ENCODE assay signal across 20 cellular contexts in genomic region chr12:59891180-59891579, GRCh38.
"Had no signal": no experiment of that assay in that cellular context is flagged by ENCODE, and none has a peak within 500 bp of the region (broad histone marks: within the 10 kb centered on the region; RNA-seq: fewer than 3 reads in every experiment).

No MANE protein-coding gene starts in this region.

- H3K4me2 ChIP-seq: neural progenitor cell had no signal

- DNase-seq: activated CD4-positive, alpha-beta memory T cell treated with anti-CD3 and anti-CD28 coated beads for 36 hours; activated CD4-positive, alpha-beta T cell treated with anti-CD3 and anti-CD28 coated beads for 48 hours; activated naive CD4-positive, alpha-beta T cell treated with anti-CD3 and anti-CD28 coated beads for 36 hours; activated naive CD8-positive, alpha-beta T cell treated with anti-CD3 and anti-CD28 coated beads, Interleukin-2, amount 10 ng/mL, durations not matched to agents 7 days and 5 days; activated T-cell treated with anti-CD3 and anti-CD28 coated beads, Interleukin-2, amount 50 U/mL, for 48 hours; amygdala; effector CD4-positive, alpha-beta T cell; head of caudate nucleus; hypothalamus; left ventricle myocardium inferior; mammary epithelial cell; naive thymus-derived CD8-positive, alpha-beta T cell; posterior cingulate gyrus; sigmoid colon; stimulated activated CD4-positive, alpha-beta T cell treated with anti-CD3 and anti-CD28 coated beads, Interleukin-4, amount 100 ng/mL, for 4 hours; stimulated activated naive CD8-positive, alpha-beta T cell treated with anti-CD3 and anti-CD28 coated beads, Interleukin-15, amount 100 ng/mL, for 72 hours had no signal

- H3K27ac ChIP-seq: gastroesophageal sphincter, left ventricle myocardium inferior, neural progenitor cell, sigmoid colon, tibial nerve had no signal

- H3K4me1 Mint-ChIP-seq: activated naive CD8-positive, alpha-beta T cell treated with anti-CD3 and anti-CD28 coated beads, Interleukin-2, amount 10 ng/mL, durations not matched to agents 7 days and 5 days; mesothelial cell of epicardium; naive thymus-derived CD8-positive, alpha-beta T cell; neural progenitor cell; stimulated activated naive CD8-positive, alpha-beta T cell treated with anti-CD3 and anti-CD28 coated beads, Interleukin-15, amount 100 ng/mL, for 72 hours had no signal

- H3K27me3 ChIP-seq: gastroesophageal sphincter, neural progenitor cell, sigmoid colon, tibial nerve had no signal

- H3K9ac ChIP-seq: neural progenitor cell had no signal

- H3K27ac Mint-ChIP-seq: activated CD4-positive, alpha-beta memory T cell treated with anti-CD3 and anti-CD28 coated beads for 36 hours; activated naive CD4-positive, alpha-beta T cell treated with anti-CD3 and anti-CD28 coated beads for 36 hours; activated naive CD8-positive, alpha-beta T cell treated with anti-CD3 and anti-CD28 coated beads, Interleukin-2, amount 10 ng/mL, durations not matched to agents 7 days and 5 days; mesothelial cell of epicardium; neural progenitor cell; stimulated activated naive CD8-positive, alpha-beta T cell treated with anti-CD3 and anti-CD28 coated beads, Interleukin-15, amount 100 ng/mL, for 72 hours had no signal

- H3K4me3 Mint-ChIP-seq: activated CD4-positive, alpha-beta memory T cell treated with anti-CD3 and anti-CD28 coated beads for 36 hours; activated naive CD4-positive, alpha-beta T cell treated with anti-CD3 and anti-CD28 coated beads for 36 hours; activated naive CD8-positive, alpha-beta T cell treated with anti-CD3 and anti-CD28 coated beads, Interleukin-2, amount 10 ng/mL, durations not matched to agents 7 days and 5 days; mesothelial cell of epicardium; naive thymus-derived CD8-positive, alpha-beta T cell; neural progenitor cell; stimulated activated naive CD8-positive, alpha-beta T cell treated with anti-CD3 and anti-CD28 coated beads, Interleukin-15, amount 100 ng/mL, for 72 hours had no signal

- H3K9me3 ChIP-seq: gastroesophageal sphincter, left ventricle myocardium inferior, sigmoid colon, tibial nerve had no signal

- H3K4me3 ChIP-seq: gastroesophageal sphincter, left ventricle myocardium inferior, neural progenitor cell, sigmoid colon, tibial nerve had no signal

- H3K36me3 ChIP-seq: gastroesophageal sphincter, left ventricle myocardium inferior, neural progenitor cell, sigmoid colon, tibial nerve had no signal

- H2AFZ ChIP-seq: neural progenitor cell had no signal

- H3K27me3 Mint-ChIP-seq: activated CD4-positive, alpha-beta memory T cell treated with anti-CD3 and anti-CD28 coated beads for 36 hours; activated naive CD8-positive, alpha-beta T cell treated with anti-CD3 and anti-CD28 coated beads, Interleukin-2, amount 10 ng/mL, durations not matched to agents 7 days and 5 days; stimulated activated naive CD8-positive, alpha-beta T cell treated with anti-CD3 and anti-CD28 coated beads, Interleukin-15, amount 100 ng/mL, for 72 hours had no signal

- H3K36me3 Mint-ChIP-seq: activated CD4-positive, alpha-beta memory T cell treated with anti-CD3 and anti-CD28 coated beads for 36 hours; activated naive CD8-positive, alpha-beta T cell treated with anti-CD3 and anti-CD28 coated beads, Interleukin-2, amount 10 ng/mL, durations not matched to agents 7 days and 5 days; mesothelial cell of epicardium; naive thymus-derived CD8-positive, alpha-beta T cell; neural progenitor cell had no signal

- H3K4me1 ChIP-seq: gastroesophageal sphincter, left ventricle myocardium inferior, neural progenitor cell, sigmoid colon, tibial nerve had no signal

- H3K9me3 Mint-ChIP-seq: activated CD4-positive, alpha-beta memory T cell treated with anti-CD3 and anti-CD28 coated beads for 36 hours; activated naive CD4-positive, alpha-beta T cell treated with anti-CD3 and anti-CD28 coated beads for 36 hours; activated naive CD8-positive, alpha-beta T cell treated with anti-CD3 and anti-CD28 coated beads, Interleukin-2, amount 10 ng/mL, durations not matched to agents 7 days and 5 days; mesothelial cell of epicardium; stimulated activated naive CD8-positive, alpha-beta T cell treated with anti-CD3 and anti-CD28 coated beads, Interleukin-15, amount 100 ng/mL, for 72 hours had no signal
